8 cellular contexts compared by ENCODE assay signal in the genomic region with DNA sequence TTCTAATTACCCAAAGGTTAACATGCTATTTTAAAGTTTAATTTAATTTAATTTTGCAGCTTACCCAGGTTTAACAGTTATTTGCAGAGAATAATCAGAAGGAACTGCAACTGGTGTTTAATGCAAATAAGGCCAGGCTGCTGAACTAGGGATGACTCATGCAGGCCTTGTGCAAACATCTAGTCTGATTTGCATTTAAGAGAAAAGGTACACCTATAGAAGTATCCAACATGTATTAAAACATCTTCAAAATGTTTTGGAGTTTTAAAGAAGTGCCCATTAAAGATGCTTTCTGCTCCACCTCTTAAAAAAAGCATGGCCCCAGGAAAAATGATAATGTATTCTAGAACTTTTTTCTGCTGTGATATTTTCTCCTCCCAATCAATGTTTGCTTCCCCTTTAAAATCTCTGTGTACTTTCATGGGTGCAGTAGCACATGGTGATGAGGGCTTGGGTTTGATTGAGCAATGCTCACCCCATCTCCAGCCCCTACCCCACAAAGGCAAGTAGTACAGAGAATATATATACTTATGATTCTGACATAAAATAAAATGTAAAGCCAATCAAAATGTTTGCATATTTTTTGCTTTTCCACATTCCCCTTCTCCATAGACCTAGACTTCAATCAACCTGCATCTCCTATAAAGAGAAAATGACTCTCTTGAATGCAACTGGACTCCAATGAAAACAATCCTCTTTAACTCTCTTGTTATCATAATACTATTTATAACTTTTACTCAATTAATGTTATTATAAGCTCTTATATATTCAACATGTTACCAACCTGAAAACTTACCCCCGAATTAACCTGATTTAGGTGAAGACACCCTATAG. TPM values are rescaled to one million over a fixed set of nuclear protein-coding genes. Genes with fewer than 3 reads are reported as not detected.
A peak's percentile ranks its signal among the peaks of the same experiment; 100 is the strongest.
DNase-seq lines count a peak whose midpoint lies in the region; ATAC-seq and TF ChIP-seq lines count a peak whose summit lies in the region.

No MANE protein-coding gene starts in this region.

- ATAC-seq in HG02973 (IDR thresholded peaks at IDR 0.05; ENCODE audit: unreplicated experiment): peak; percentile 92

- DNase-seq in NCI-H1092 treated with DMSO at 0.1 percent for 48 hours (lab: John Stamatoyannopoulos, UW) (peak; percentile 15), NCI-H1092 (lab: John Stamatoyannopoulos, UW) (no peak), NCI-H345 treated with DMSO at 0.1 percent for 48 hours (lab: John Stamatoyannopoulos, UW; ENCODE audit: unreplicated experiment) (peak; percentile 60), epithelial cell of proximal tubule (ENCODE audit: low read depth) (peak; percentile 29), UCSD-AML1 (lab: John Stamatoyannopoulos, UW; ENCODE audit: unreplicated experiment) (no peak), cardiac septum (ENCODE audit: low spot score) (no peak)
- no peak for DNase-seq in activated naive CD4-positive, alpha-beta T cell (lab: John Stamatoyannopoulos, UW)

- no peak overlapping the region for H3K4me3 ChIP-seq in epithelial cell of proximal tubule (ENCODE audit: low read depth, low read length)

- no peak for TF ChIP-seq CTCF in epithelial cell of proximal tubule (conservative IDR thresholded peaks at IDR 0.05; ENCODE audit: low read depth, low read length)

- intact Hi-C loops in cardiac septum (cut with DNase I): loop anchor here (1.0 kb wide), 1 partner anchor 15 kb away; no protein-coding TSS in a partner anchor

RNA-seq across cellular contexts. Expression of a gene that starts 54.1 kb away (rescaled TPM):
- total RNA-seq in epithelial cell of proximal tubule (14.4 and 26.6 TPM in 2 replicates), cardiac septum (9.3 TPM)

Comparison
In these comparisons a context has a peak if more than half of its experiments do, and no peak if none do; other contexts are left out.
1. DNase-seq: peak in NCI-H1092 treated with DMSO at 0.1 percent for 48 hours (single experiment), NCI-H345 treated with DMSO at 0.1 percent for 48 hours (single experiment) and epithelial cell of proximal tubule (single experiment); none in NCI-H1092 (single experiment), UCSD-AML1 (single experiment), activated naive CD4-positive, alpha-beta T cell (0 of 4) and cardiac septum (single experiment).